Comparison of ENCODE assay signal across 8 cellular contexts in genomic region chr1:43980255-43981134, GRCh38. TPM values are rescaled to one million over a fixed set of nuclear protein-coding genes. Genes with fewer than 3 reads are reported as not detected.
DNase-seq lines count a peak whose midpoint lies in the region; ATAC-seq and TF ChIP-seq lines count a peak whose summit lies in the region.

No MANE protein-coding gene starts in this region.

- ATAC-seq in mucosa of descending colon = peak; percentile 48

- in situ Hi-C loops in brain microvascular endothelial cell (cut with HindIII; ENCODE audit: low pct_ligation_motif_present, low sequenced_read_pairs) = no loop called here

- CTCF ChIA-PET in AG04450 (lab: Charles Lee) = no interaction called here

- H3K36me3 ChIP-seq in HUES64 (ENCODE audit: insufficient read depth, low read length) = peaks cover 51% of the 10 kb centered on the region
- H3K36me3 ChIP-seq in brain microvascular endothelial cell (replicated peaks) = peaks cover 31% of the 10 kb centered on the region
- H3K36me3 ChIP-seq in mucosa of descending colon (ENCODE audit: low read depth) = no peaks in the 10 kb centered on the region

- DNase-seq in AG04450 (ENCODE audit: low read depth, low spot score) (no peak), brain microvascular endothelial cell (no peak), mucosa of descending colon (no peak), NCI-H446 treated with DMSO at 0.1 percent for 48 hours (lab: John Stamatoyannopoulos, UW) (no peak), LoVo (ENCODE audit: low spot score) (no peak), RKO (ENCODE audit: low spot score) (no peak)
- no peak for DNase-seq in stimulated activated CD4-positive, alpha-beta T cell treated with anti-CD3 and anti-CD28 coated beads, Interleukin-4, amount 100 ng/mL, for 1 hour

- POLR2A ChIA-PET in AG04450 (lab: Yijun Ruan, JAX) = interaction anchor here (0.7 to 1.2 kb wide), 2 partner anchors 9 to 56 kb away, joined by 3 to 5 read pairs; no protein-coding TSS in a partner anchor

- H3K27ac ChIP-seq in AG04450 (ENCODE audit: low read depth, low read length) (peak overlapping the region; percentile 57), HUES64 (ENCODE audit: low read depth, low read length) (no peak overlapping the region), brain microvascular endothelial cell (no peak overlapping the region)

- peak overlapping the region; percentile 77 for H3K9ac ChIP-seq in HUES64 (ENCODE audit: low read depth, low read length)

- peak overlapping the region; percentile 73 for H3K4me3 ChIP-seq in AG04450 (ENCODE audit: low read depth, low read length)
- H3K4me3 ChIP-seq in HUES64 (ENCODE audit: low read length) = peak overlapping the region; percentile 88
- H3K4me3 ChIP-seq in brain microvascular endothelial cell (ENCODE audit: low read depth, low read length) = peak overlapping the region; percentile 67
- no peak overlapping the region for H3K4me3 ChIP-seq in mucosa of descending colon

- H3K9me3 ChIP-seq in AG04450 (ENCODE audit: control insufficient read depth, insufficient read depth, low read length) (no peaks in the 10 kb centered on the region; the same call in 1 of the 2 replicates), HUES64 (ENCODE audit: insufficient read depth, low read depth, low read length) (no peaks in the 10 kb centered on the region), mucosa of descending colon (no peaks in the 10 kb centered on the region)

- WGBS in HUES64 = 85% methylated on average over 13 of the region's 13 CpGs

- TF ChIP-seq CTCF in AG04450 (IDR thresholded peaks at IDR 0.05; ENCODE audit: low read depth, low read length) (no peak), brain microvascular endothelial cell (IDR thresholded peaks at IDR 0.05; ENCODE audit: low read depth, low read length, missing control alignments) (no peak), mucosa of descending colon (IDR thresholded peaks at IDR 0.05) (no peak)

- intact Hi-C loops in mucosa of descending colon (cut with DNase I, micrococcal nuclease) = no loop called here

- H3K27me3 ChIP-seq in AG04450 (ENCODE audit: control insufficient read depth, insufficient read depth, low read length) (no peaks in the 10 kb centered on the region), HUES64 (ENCODE audit: insufficient read depth, low read length) (no peaks in the 10 kb centered on the region), brain microvascular endothelial cell (replicated peaks) (no peaks in the 10 kb centered on the region)

- H3K4me1 ChIP-seq in HUES64 (ENCODE audit: insufficient read depth, low read length) = peaks cover 16% of the 10 kb centered on the region; the same call in 1 of the 2 replicates
- peaks cover 43% of the 10 kb centered on the region for H3K4me1 ChIP-seq in mucosa of descending colon (ENCODE audit: low read depth)

RNA-seq across cellular contexts. Expression of gene B4GALT2, which starts 1.5 kb away (rescaled TPM):
- 39.0 and 50.4 TPM in 2 replicates for polyA plus RNA-seq in AG04450 (2011; rRNA removed)
- polyA minus RNA-seq in AG04450 (2011; rRNA and poly(A)+ RNA removed) = 40.8 and 55.5 TPM in 2 replicates
- polyA plus RNA-seq in HUES64 (2013, experiment 1 of 2) = 55.9 TPM
- 64.7 TPM for polyA plus RNA-seq in HUES64 (2013, experiment 2 of 2)
- total RNA-seq in mucosa of descending colon = 10 to 100 TPM; 20.0 to 33.6 (median 28.1) TPM

RNA-seq across cellular contexts. Expression of gene ATP6V0B, which starts 5.7 kb away (rescaled TPM):
- 130 and 140 TPM in 2 replicates for polyA plus RNA-seq in AG04450 (2011; rRNA removed)
- 64.5 and 77.1 TPM in 2 replicates for polyA minus RNA-seq in AG04450 (2011; rRNA and poly(A)+ RNA removed)
- 126 TPM for polyA plus RNA-seq in HUES64 (2013, experiment 1 of 2)
- polyA plus RNA-seq in HUES64 (2013, experiment 2 of 2) = 103 TPM
- total RNA-seq in mucosa of descending colon = 100 to 1,000 TPM; 116 to 184 (median 158) TPM

RNA-seq across cellular contexts. Expression of gene DPH2, which starts 10.7 kb away (rescaled TPM):
- 17.9 and 22.2 TPM in 2 replicates for polyA plus RNA-seq in AG04450 (2011; rRNA removed)
- polyA minus RNA-seq in AG04450 (2011; rRNA and poly(A)+ RNA removed) = 17.2 and 25.0 TPM in 2 replicates
- polyA plus RNA-seq in HUES64 (2013, experiment 1 of 2) = 46.3 TPM
- 36.1 TPM for polyA plus RNA-seq in HUES64 (2013, experiment 2 of 2)
- total RNA-seq in mucosa of descending colon = 10 to 100 TPM; 16.5 to 23.3 (median 17.9) TPM

RNA-seq across cellular contexts. Expression of gene CCDC24, which starts 10.9 kb away (rescaled TPM):
- polyA plus RNA-seq in AG04450 (2011; rRNA removed) = 1.1 and 1.6 TPM in 2 replicates
- 0.92 and 1.0 TPM in 2 replicates for polyA minus RNA-seq in AG04450 (2011; rRNA and poly(A)+ RNA removed)
- polyA plus RNA-seq in HUES64 (2013, experiment 1 of 2) = 5.8 TPM
- polyA plus RNA-seq in HUES64 (2013, experiment 2 of 2) = 7.7 TPM
- total RNA-seq in mucosa of descending colon = 10 to 100 TPM; 13.4 to 19.6 (median 16.9) TPM

RNA-seq across cellular contexts. Expression of gene IPO13, which starts 33.7 kb away (rescaled TPM):
- 11.2 and 16.1 TPM in 2 replicates for polyA plus RNA-seq in AG04450 (2011; rRNA removed)
- 31.2 and 43.9 TPM in 2 replicates for polyA minus RNA-seq in AG04450 (2011; rRNA and poly(A)+ RNA removed)
- polyA plus RNA-seq in HUES64 (2013, experiment 1 of 2) = 16.5 TPM
- polyA plus RNA-seq in HUES64 (2013, experiment 2 of 2) = 12.1 TPM
- 10 to 100 TPM; 21.5 to 32.6 (median 22.3) TPM for total RNA-seq in mucosa of descending colon
